In genomic region chr15:57198654-57199241, GRCh38 we compare ENCODE assay signal across 12 cellular contexts.
DNase-seq lines count a peak whose midpoint lies in the region; ATAC-seq and TF ChIP-seq lines count a peak whose summit lies in the region.
"Had no signal": no experiment of that assay in that cellular context is flagged by ENCODE, and none has a peak within 500 bp of the region (broad histone marks: within the 10 kb centered on the region; RNA-seq: fewer than 3 reads in every experiment).

No MANE protein-coding gene starts in this region.

- peaks cover 60% of the 10 kb centered on the region for H3K4me1 ChIP-seq in left ventricle myocardium inferior
- peaks cover 0 to 14% of the 10 kb centered on the region in 2 donors for H3K4me1 ChIP-seq in right atrium auricular region
- H3K4me1 ChIP-seq in iPS-15b (ENCODE audit: control insufficient read depth, insufficient read depth, low read length) = peaks cover 18% of the 10 kb centered on the region
- peaks cover 21% of the 10 kb centered on the region for H3K4me1 ChIP-seq in upper lobe of right lung

- peaks cover 5% of the 10 kb centered on the region for H3K4me1 Mint-ChIP-seq in stimulated activated naive CD8-positive, alpha-beta T cell treated with anti-CD3 and anti-CD28 coated beads, Interleukin-15, amount 100 ng/mL, for 72 hours

- H3K27ac Mint-ChIP-seq in stimulated activated naive CD8-positive, alpha-beta T cell treated with anti-CD3 and anti-CD28 coated beads, Interleukin-15, amount 100 ng/mL, for 72 hours = peak overlapping the region in 1 of 2 donors; percentile 37
- H3K27ac Mint-ChIP-seq: activated T-cell treated with anti-CD3 and anti-CD28 coated beads, Interleukin-2, amount 50 U/mL, for 24 hours had no signal

- peak; percentile 76 for ATAC-seq in upper lobe of right lung
- ATAC-seq in stimulated activated naive CD8-positive, alpha-beta T cell treated with anti-CD3 and anti-CD28 coated beads, Interleukin-15, amount 100 ng/mL, for 72 hours = no peak
- no peak for ATAC-seq in GM21576 (IDR thresholded peaks at IDR 0.05; ENCODE audit: unreplicated experiment)

- H3K4me3 Mint-ChIP-seq in stimulated activated naive CD8-positive, alpha-beta T cell treated with anti-CD3 and anti-CD28 coated beads, Interleukin-15, amount 100 ng/mL, for 72 hours = no peak overlapping the region
- H3K4me3 Mint-ChIP-seq: activated T-cell treated with anti-CD3 and anti-CD28 coated beads, Interleukin-2, amount 50 U/mL, for 24 hours had no signal

- H3K9me3 ChIP-seq in left ventricle myocardium inferior (replicated peaks) (no peaks in the 10 kb centered on the region), right atrium auricular region (no peaks in the 10 kb centered on the region), iPS-15b (ENCODE audit: control insufficient read depth, insufficient read depth, low read length) (no peaks in the 10 kb centered on the region), upper lobe of right lung (no peaks in the 10 kb centered on the region)

- in situ Hi-C loops in GM13977 (cut with MboI; ENCODE audit: low pct_unique_long_range_greater_than_20kb, low sequenced_read_pairs, unreplicated experiment) = no loop called here

- TF ChIP-seq CTCF in left ventricle myocardium inferior (IDR thresholded peaks at IDR 0.05; ENCODE audit: borderline replicate concordance) (no peak), right atrium auricular region (IDR thresholded peaks at IDR 0.05) (no peak), upper lobe of right lung (IDR thresholded peaks at IDR 0.05) (no peak), GM13977 (IDR thresholded peaks at IDR 0.05; ENCODE audit: extremely low read depth, insufficient read depth, missing control alignments) (no peak)

- H3K36me3 ChIP-seq in left ventricle myocardium inferior (peaks cover 6% of the 10 kb centered on the region), right atrium auricular region (no peaks in the 10 kb centered on the region), iPS-15b (ENCODE audit: control insufficient read depth, insufficient read depth, low read length) (no peaks in the 10 kb centered on the region), upper lobe of right lung (no peaks in the 10 kb centered on the region)

- intact Hi-C loops in left ventricle myocardium inferior (cut with micrococcal nuclease) (no loop called here), upper lobe of right lung (cut with DNase I) (no loop called here)

- H3K27me3 Mint-ChIP-seq in stimulated activated naive CD8-positive, alpha-beta T cell treated with anti-CD3 and anti-CD28 coated beads, Interleukin-15, amount 100 ng/mL, for 72 hours = no peaks in the 10 kb centered on the region
- H3K27me3 Mint-ChIP-seq: activated T-cell treated with anti-CD3 and anti-CD28 coated beads, Interleukin-2, amount 50 U/mL, for 24 hours had no signal

- H3K27ac ChIP-seq in left ventricle myocardium inferior (replicated peaks) = peak overlapping the region; percentile 28
- no peak overlapping the region for H3K27ac ChIP-seq in right atrium auricular region
- no peak overlapping the region for H3K27ac ChIP-seq in upper lobe of right lung

- DNase-seq in left ventricle myocardium inferior (no peak), right atrium auricular region (ENCODE audit: low spot score) (no peak), NCI-H748 treated with DMSO at 0.1 percent for 48 hours (lab: John Stamatoyannopoulos, UW) (peak; percentile 69), upper lobe of right lung (no peak), GM13977 (ENCODE audit: low spot score) (no peak)
- no peak for DNase-seq in stimulated activated naive CD8-positive, alpha-beta T cell treated with anti-CD3 and anti-CD28 coated beads, Interleukin-15, amount 100 ng/mL, for 72 hours
- DNase-seq: activated T-cell treated with anti-CD3 and anti-CD28 coated beads, Interleukin-2, amount 50 U/mL, for 24 hours; right cardiac atrium; stimulated activated CD8-positive, alpha-beta memory T cell treated with anti-CD3 and anti-CD28 coated beads, Interleukin-4, amount 100 ng/mL, for 48 hours; T-helper 2 cell had no signal

- H3K9me3 Mint-ChIP-seq in stimulated activated naive CD8-positive, alpha-beta T cell treated with anti-CD3 and anti-CD28 coated beads, Interleukin-15, amount 100 ng/mL, for 72 hours = no peaks in the 10 kb centered on the region
- H3K9me3 Mint-ChIP-seq: activated T-cell treated with anti-CD3 and anti-CD28 coated beads, Interleukin-2, amount 50 U/mL, for 24 hours had no signal

- H3K4me3 ChIP-seq in left ventricle myocardium inferior = no peak overlapping the region
- H3K4me3 ChIP-seq in right atrium auricular region = no peak overlapping the region
- H3K4me3 ChIP-seq in iPS-15b (ENCODE audit: low read depth, low read length) = peak overlapping the region; percentile 14
- no peak overlapping the region for H3K4me3 ChIP-seq in upper lobe of right lung

- H3K27me3 ChIP-seq in left ventricle myocardium inferior (ENCODE audit: low read depth) = no peaks in the 10 kb centered on the region
- H3K27me3 ChIP-seq in right atrium auricular region = no peaks in the 10 kb centered on the region
- H3K27me3 ChIP-seq in iPS-15b (ENCODE audit: control insufficient read depth, insufficient read depth, low read length) = no peaks in the 10 kb centered on the region
- H3K27me3 ChIP-seq in upper lobe of right lung = no peaks in the 10 kb centered on the region

- no peak overlapping the region for H3K9ac ChIP-seq in iPS-15b (ENCODE audit: low read depth, low read length)
